2 cellular contexts compared by ENCODE assay signal in genomic region chr1:204994086-204994862, GRCh38.
TF ChIP-seq lines count a peak whose summit lies in the region.

No MANE protein-coding gene starts in this region.

TF ChIP-seq in liver, 16 proteins besides CTCF, POLR2A, EP300 and RAD21:
- no peak for TF ChIP-seq HNF4A (conservative IDR thresholded peaks at IDR 0.05)
- TF ChIP-seq, protein P1, sequence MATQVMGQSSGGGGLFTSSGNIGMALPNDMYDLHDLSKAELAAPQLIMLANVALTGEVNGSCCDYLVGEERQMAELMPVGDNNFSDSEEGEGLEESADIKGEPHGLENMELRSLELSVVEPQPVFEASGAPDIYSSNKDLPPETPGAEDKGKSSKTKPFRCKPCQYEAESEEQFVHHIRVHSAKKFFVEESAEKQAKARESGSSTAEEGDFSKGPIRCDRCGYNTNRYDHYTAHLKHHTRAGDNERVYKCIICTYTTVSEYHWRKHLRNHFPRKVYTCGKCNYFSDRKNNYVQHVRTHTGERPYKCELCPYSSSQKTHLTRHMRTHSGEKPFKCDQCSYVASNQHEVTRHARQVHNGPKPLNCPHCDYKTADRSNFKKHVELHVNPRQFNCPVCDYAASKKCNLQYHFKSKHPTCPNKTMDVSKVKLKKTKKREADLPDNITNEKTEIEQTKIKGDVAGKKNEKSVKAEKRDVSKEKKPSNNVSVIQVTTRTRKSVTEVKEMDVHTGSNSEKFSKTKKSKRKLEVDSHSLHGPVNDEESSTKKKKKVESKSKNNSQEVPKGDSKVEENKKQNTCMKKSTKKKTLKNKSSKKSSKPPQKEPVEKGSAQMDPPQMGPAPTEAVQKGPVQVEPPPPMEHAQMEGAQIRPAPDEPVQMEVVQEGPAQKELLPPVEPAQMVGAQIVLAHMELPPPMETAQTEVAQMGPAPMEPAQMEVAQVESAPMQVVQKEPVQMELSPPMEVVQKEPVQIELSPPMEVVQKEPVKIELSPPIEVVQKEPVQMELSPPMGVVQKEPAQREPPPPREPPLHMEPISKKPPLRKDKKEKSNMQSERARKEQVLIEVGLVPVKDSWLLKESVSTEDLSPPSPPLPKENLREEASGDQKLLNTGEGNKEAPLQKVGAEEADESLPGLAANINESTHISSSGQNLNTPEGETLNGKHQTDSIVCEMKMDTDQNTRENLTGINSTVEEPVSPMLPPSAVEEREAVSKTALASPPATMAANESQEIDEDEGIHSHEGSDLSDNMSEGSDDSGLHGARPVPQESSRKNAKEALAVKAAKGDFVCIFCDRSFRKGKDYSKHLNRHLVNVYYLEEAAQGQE (IDR thresholded peaks at IDR 0.05) = no peak
- no peak for TF ChIP-seq ATF3 (IDR thresholded peaks at IDR 0.05)
- no peak for TF ChIP-seq JUND (IDR thresholded peaks at IDR 0.05)
- TF ChIP-seq MAX (IDR thresholded peaks at IDR 0.05) = no peak
- TF ChIP-seq GABPA (IDR thresholded peaks at IDR 0.05 in 1 of 2, conservative IDR thresholded peaks at IDR 0.05 in 1 of 2) = no peak
- no peak for TF ChIP-seq HNF4G (IDR thresholded peaks at IDR 0.05)
- no peak for TF ChIP-seq NR2F2 (IDR thresholded peaks at IDR 0.05)
- TF ChIP-seq, protein P2, sequence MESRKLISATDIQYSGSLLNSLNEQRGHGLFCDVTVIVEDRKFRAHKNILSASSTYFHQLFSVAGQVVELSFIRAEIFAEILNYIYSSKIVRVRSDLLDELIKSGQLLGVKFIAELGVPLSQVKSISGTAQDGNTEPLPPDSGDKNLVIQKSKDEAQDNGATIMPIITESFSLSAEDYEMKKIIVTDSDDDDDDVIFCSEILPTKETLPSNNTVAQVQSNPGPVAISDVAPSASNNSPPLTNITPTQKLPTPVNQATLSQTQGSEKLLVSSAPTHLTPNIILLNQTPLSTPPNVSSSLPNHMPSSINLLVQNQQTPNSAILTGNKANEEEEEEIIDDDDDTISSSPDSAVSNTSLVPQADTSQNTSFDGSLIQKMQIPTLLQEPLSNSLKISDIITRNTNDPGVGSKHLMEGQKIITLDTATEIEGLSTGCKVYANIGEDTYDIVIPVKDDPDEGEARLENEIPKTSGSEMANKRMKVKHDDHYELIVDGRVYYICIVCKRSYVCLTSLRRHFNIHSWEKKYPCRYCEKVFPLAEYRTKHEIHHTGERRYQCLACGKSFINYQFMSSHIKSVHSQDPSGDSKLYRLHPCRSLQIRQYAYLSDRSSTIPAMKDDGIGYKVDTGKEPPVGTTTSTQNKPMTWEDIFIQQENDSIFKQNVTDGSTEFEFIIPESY (IDR thresholded peaks at IDR 0.05) = no peak

TF ChIP-seq in HepG2, 621 proteins besides CTCF, POLR2A, EP300 and RAD21:
- TF ChIP-seq NCOA2 (CRISPR knock-in tag; IDR thresholded peaks at IDR 0.05) (no peak), PRDM4 (CRISPR knock-in tag; IDR thresholded peaks at IDR 0.05; ENCODE audit: borderline replicate concordance) (no peak), HNRNPUL1 (IDR thresholded peaks at IDR 0.05; ENCODE audit: low read depth, low read length) (no peak), TOE1 (CRISPR knock-in tag; IDR thresholded peaks at IDR 0.05) (no peak), KLF6 (CRISPR knock-in tag; IDR thresholded peaks at IDR 0.05) (no peak), ZFP90 (CRISPR knock-in tag; IDR thresholded peaks at IDR 0.05; ENCODE audit: borderline replicate concordance) (no peak), TP53 (CRISPR knock-in tag; conservative IDR thresholded peaks at IDR 0.05) (no peak), ZNF318 (CRISPR knock-in tag; IDR thresholded peaks at IDR 0.05) (no peak), KLF13 (CRISPR knock-in tag; IDR thresholded peaks at IDR 0.05) (no peak), ZNF672 (CRISPR knock-in tag; IDR thresholded peaks at IDR 0.05) (no peak), HHEX (CRISPR knock-in tag; IDR thresholded peaks at IDR 0.05) (no peak), DPF2 (CRISPR knock-in tag; IDR thresholded peaks at IDR 0.05; ENCODE audit: borderline replicate concordance, low read depth) (no peak), RNF219 (CRISPR knock-in tag; IDR thresholded peaks at IDR 0.05) (no peak), NFE2 (CRISPR knock-in tag; IDR thresholded peaks at IDR 0.05) (no peak), ZNF547 (CRISPR knock-in tag; IDR thresholded peaks at IDR 0.05) (no peak)
- TF ChIP-seq, protein P3, sequence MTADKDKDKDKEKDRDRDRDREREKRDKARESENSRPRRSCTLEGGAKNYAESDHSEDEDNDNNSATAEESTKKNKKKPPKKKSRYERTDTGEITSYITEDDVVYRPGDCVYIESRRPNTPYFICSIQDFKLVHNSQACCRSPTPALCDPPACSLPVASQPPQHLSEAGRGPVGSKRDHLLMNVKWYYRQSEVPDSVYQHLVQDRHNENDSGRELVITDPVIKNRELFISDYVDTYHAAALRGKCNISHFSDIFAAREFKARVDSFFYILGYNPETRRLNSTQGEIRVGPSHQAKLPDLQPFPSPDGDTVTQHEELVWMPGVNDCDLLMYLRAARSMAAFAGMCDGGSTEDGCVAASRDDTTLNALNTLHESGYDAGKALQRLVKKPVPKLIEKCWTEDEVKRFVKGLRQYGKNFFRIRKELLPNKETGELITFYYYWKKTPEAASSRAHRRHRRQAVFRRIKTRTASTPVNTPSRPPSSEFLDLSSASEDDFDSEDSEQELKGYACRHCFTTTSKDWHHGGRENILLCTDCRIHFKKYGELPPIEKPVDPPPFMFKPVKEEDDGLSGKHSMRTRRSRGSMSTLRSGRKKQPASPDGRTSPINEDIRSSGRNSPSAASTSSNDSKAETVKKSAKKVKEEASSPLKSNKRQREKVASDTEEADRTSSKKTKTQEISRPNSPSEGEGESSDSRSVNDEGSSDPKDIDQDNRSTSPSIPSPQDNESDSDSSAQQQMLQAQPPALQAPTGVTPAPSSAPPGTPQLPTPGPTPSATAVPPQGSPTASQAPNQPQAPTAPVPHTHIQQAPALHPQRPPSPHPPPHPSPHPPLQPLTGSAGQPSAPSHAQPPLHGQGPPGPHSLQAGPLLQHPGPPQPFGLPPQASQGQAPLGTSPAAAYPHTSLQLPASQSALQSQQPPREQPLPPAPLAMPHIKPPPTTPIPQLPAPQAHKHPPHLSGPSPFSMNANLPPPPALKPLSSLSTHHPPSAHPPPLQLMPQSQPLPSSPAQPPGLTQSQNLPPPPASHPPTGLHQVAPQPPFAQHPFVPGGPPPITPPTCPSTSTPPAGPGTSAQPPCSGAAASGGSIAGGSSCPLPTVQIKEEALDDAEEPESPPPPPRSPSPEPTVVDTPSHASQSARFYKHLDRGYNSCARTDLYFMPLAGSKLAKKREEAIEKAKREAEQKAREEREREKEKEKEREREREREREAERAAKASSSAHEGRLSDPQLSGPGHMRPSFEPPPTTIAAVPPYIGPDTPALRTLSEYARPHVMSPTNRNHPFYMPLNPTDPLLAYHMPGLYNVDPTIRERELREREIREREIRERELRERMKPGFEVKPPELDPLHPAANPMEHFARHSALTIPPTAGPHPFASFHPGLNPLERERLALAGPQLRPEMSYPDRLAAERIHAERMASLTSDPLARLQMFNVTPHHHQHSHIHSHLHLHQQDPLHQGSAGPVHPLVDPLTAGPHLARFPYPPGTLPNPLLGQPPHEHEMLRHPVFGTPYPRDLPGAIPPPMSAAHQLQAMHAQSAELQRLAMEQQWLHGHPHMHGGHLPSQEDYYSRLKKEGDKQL (CRISPR knock-in tag; IDR thresholded peaks at IDR 0.05; ENCODE audit: low read depth) = no peak
- TF ChIP-seq, protein P4, sequence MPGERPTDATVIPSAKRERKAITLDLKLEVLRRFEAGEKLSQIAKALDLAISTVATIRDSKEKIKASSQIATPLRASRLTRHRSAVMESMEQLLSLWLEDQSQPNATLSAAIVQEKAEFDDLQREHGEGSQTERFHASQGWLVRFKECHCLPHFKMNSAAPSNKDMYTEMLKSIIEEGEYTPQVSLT (CRISPR knock-in tag; IDR thresholded peaks at IDR 0.05; ENCODE audit: borderline replicate concordance, low read depth) = no peak
- TF ChIP-seq, protein P5, sequence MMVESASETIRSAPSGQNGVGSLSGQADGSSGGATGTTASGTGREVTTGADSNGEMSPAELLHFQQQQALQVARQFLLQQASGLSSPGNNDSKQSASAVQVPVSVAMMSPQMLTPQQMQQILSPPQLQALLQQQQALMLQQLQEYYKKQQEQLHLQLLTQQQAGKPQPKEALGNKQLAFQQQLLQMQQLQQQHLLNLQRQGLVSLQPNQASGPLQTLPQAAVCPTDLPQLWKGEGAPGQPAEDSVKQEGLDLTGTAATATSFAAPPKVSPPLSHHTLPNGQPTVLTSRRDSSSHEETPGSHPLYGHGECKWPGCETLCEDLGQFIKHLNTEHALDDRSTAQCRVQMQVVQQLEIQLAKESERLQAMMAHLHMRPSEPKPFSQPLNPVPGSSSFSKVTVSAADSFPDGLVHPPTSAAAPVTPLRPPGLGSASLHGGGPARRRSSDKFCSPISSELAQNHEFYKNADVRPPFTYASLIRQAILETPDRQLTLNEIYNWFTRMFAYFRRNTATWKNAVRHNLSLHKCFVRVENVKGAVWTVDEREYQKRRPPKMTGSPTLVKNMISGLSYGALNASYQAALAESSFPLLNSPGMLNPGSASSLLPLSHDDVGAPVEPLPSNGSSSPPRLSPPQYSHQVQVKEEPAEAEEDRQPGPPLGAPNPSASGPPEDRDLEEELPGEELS (CRISPR knock-in tag; IDR thresholded peaks at IDR 0.05) = no peak
- TF ChIP-seq, protein P6, sequence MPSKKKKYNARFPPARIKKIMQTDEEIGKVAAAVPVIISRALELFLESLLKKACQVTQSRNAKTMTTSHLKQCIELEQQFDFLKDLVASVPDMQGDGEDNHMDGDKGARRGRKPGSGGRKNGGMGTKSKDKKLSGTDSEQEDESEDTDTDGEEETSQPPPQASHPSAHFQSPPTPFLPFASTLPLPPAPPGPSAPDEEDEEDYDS (CRISPR knock-in tag; IDR thresholded peaks at IDR 0.05) = no peak
